In the genomic region with DNA sequence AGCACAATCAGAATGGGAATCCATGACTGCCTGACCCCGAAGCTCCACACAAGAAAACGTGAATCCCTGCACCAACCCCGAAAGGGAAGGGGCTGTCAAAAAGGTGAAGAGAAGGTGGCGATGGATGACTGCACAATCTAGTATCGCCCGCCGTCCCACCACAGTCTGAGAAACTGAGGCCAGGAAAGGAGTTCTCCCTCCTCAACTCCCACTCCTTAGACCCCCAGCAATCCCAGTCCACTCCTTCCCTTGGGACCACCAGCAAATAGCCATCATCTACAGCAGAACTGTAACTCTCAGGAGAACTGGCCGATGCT, we compare ENCODE assay signal across 8 cellular contexts. TPM values are rescaled to one million over a fixed set of nuclear protein-coding genes. Genes with fewer than 3 reads are reported as not detected.
DNase-seq lines count a peak whose midpoint lies in the region; ATAC-seq and TF ChIP-seq lines count a peak whose summit lies in the region.

No MANE protein-coding gene starts in this region.

- H3K4me3 ChIP-seq in RWPE2 (ENCODE audit: severe bottlenecking) (peak overlapping the region; percentile 48), fibroblast of the aortic adventitia (ENCODE audit: low read depth, low read length) (peak overlapping the region; percentile 97), sigmoid colon (peak overlapping the region; percentile 51 to 69 (median 58))

- intact Hi-C loops in sigmoid colon (cut with DNase I): no loop called here

- DNase-seq in RWPE2 (ENCODE audit: low spot score) (no peak), fibroblast of the aortic adventitia (ENCODE audit: low read depth) (no peak), sigmoid colon (no peak), UCSD-AML1 (lab: John Stamatoyannopoulos, UW; ENCODE audit: unreplicated experiment) (no peak), NCI-H1092 treated with DMSO at 0.1 percent for 48 hours (lab: John Stamatoyannopoulos, UW) (no peak), NCI-H345 (lab: John Stamatoyannopoulos, UW) (no peak)

- WGBS in sigmoid colon, 2 donors: 1 to 2% methylated on average over 8 of the region's 8 CpGs

- H3K4me1 ChIP-seq in RWPE2 (ENCODE audit: insufficient read depth, poor library complexity, severe bottlenecking): peaks cover 6% of the 10 kb centered on the region
- H3K4me1 ChIP-seq in sigmoid colon: peaks cover 0 to 22% (median 16%) of the 10 kb centered on the region in 4 donors

- H3K9me3 ChIP-seq in RWPE2 (ENCODE audit: severe bottlenecking) (no peaks in the 10 kb centered on the region), sigmoid colon (no peaks in the 10 kb centered on the region)

- no peak for TF ChIP-seq POLR2A in sigmoid colon (IDR thresholded peaks at IDR 0.05)

- H3K27ac ChIP-seq in RWPE2 (ENCODE audit: poor library complexity, severe bottlenecking) (peak overlapping the region; percentile 35), sigmoid colon (peak overlapping the region; percentile 78 to 83 (median 79))

- TF ChIP-seq CTCF in RWPE2 (IDR thresholded peaks at IDR 0.05; ENCODE audit: poor library complexity, severe bottlenecking) (no peak), fibroblast of the aortic adventitia (IDR thresholded peaks at IDR 0.05; ENCODE audit: insufficient read depth, low read length) (no peak), sigmoid colon (IDR thresholded peaks at IDR 0.05) (no peak)

- H3K36me3 ChIP-seq in RWPE2 (ENCODE audit: low read depth) (peaks cover 14% of the 10 kb centered on the region), sigmoid colon (peaks cover 0 to 16% (median 7%) of the 10 kb centered on the region in 4 donors)

- ATAC-seq in GM21526 (IDR thresholded peaks at IDR 0.05; ENCODE audit: low FRiP score, unreplicated experiment) (peak; percentile 7), RWPE2 (ENCODE audit: low read depth) (peak; percentile 7; the same call in 1 of the 3 replicates), HG02798 (IDR thresholded peaks at IDR 0.05; ENCODE audit: poor library complexity, unreplicated experiment) (no peak)

- H3K27me3 ChIP-seq in RWPE2 (ENCODE audit: insufficient read depth, poor library complexity, severe bottlenecking) (no peaks in the 10 kb centered on the region), sigmoid colon (no peaks in the 10 kb centered on the region)

- no peak for TF ChIP-seq EP300 in sigmoid colon (IDR thresholded peaks at IDR 0.05)

RNA-seq across cellular contexts. Expression of gene NOSIP, which starts 0.5 kb away (rescaled TPM):
- total RNA-seq in fibroblast of the aortic adventitia (ENCODE audit: low replicate concordance) (35.7 and 46.9 TPM in 2 replicates), sigmoid colon (10 to 100 TPM; 47.6 to 67.8 (median 62.3) TPM)
- polyA plus RNA-seq in sigmoid colon: 100 to 1,000 TPM in 2 of 3 donors, 10 to 100 TPM in 1; 96.1 to 123 (median 113) TPM

RNA-seq across cellular contexts. Expression of gene PRRG2, which starts 1.2 kb away (rescaled TPM):
- 0.27 and 0.57 TPM in 2 replicates for total RNA-seq in fibroblast of the aortic adventitia (ENCODE audit: low replicate concordance)
- total RNA-seq in sigmoid colon: under 1 TPM in 1 of 4 donors, not detected in 3; 0.71 TPM
- polyA plus RNA-seq in sigmoid colon: 10 to 100 TPM in 2 of 3 donors, 1 to 10 TPM in 1; 7.2 to 18.9 (median 18.3) TPM

RNA-seq across cellular contexts. Expression of gene PRR12, which starts 11.1 kb away (rescaled TPM):
- total RNA-seq in fibroblast of the aortic adventitia (ENCODE audit: low replicate concordance) (3.2 and 3.7 TPM in 2 replicates), sigmoid colon (10 to 100 TPM in 1 of 4 donors, 1 to 10 TPM in 3; 5.4 to 16.1 (median 6.1) TPM)
- 10 to 100 TPM in 1 of 3 donors, 1 to 10 TPM in 2; 3.0 to 20.4 (median 4.2) TPM for polyA plus RNA-seq in sigmoid colon

RNA-seq across cellular contexts. Expression of gene RCN3, which starts 52.1 kb away (rescaled TPM):
- total RNA-seq in fibroblast of the aortic adventitia (ENCODE audit: low replicate concordance) (121 and 181 TPM in 2 replicates), sigmoid colon (10 to 100 TPM; 14.5 to 43.8 (median 20.6) TPM)
- 10 to 100 TPM; 13.6 to 28.2 (median 21.6) TPM for polyA plus RNA-seq in sigmoid colon
